Comparison of ENCODE assay signal across 22 cellular contexts in genomic region chr4:83504974-83505373, GRCh38. TPM values are rescaled to one million over a fixed set of nuclear protein-coding genes. Genes with fewer than 3 reads are reported as not detected.
A peak's percentile ranks its signal among the peaks of the same experiment; 100 is the strongest.
DNase-seq lines count a peak whose midpoint lies in the region; ATAC-seq, FAIRE-seq and TF ChIP-seq lines count a peak whose summit lies in the region.
"Had no signal": no experiment of that assay in that cellular context is flagged by ENCODE, and none has a peak within 500 bp of the region (broad histone marks: within the 10 kb centered on the region; RNA-seq: fewer than 3 reads in every experiment).

No MANE protein-coding gene starts in this region.

- H3K79me2 ChIP-seq in OCI-LY1 (ENCODE audit: insufficient read depth, low read length) (no peaks in the 10 kb centered on the region), trophoblast cell (ENCODE audit: control insufficient read depth, insufficient read depth, low read length, poor library complexity) (no peaks in the 10 kb centered on the region)

- H3K36me3 ChIP-seq in OCI-LY1 (ENCODE audit: insufficient read depth, low read length) (no peaks in the 10 kb centered on the region; the same call in 1 of the 2 replicates), trophoblast cell (ENCODE audit: control insufficient read depth in 1 of 2, insufficient read depth in 2 of 2, low read length in 2 of 2) (no peaks in the 10 kb centered on the region)
- H3K36me3 ChIP-seq: BLaER1 treated with 17β-estradiol and CSF1 and Interleukin-3, amounts not matched to agents 10 nM and 100 nM; Peyer's patch had no signal

- H3K9me3 ChIP-seq in OCI-LY1 (ENCODE audit: low read length): no peaks in the 10 kb centered on the region
- H3K9me3 ChIP-seq in trophoblast cell (ENCODE audit: insufficient read depth, low read depth, low read length): no peaks in the 10 kb centered on the region
- H3K9me3 ChIP-seq: Peyer's patch had no signal

- H3K9me3 Mint-ChIP-seq in activated naive CD8-positive, alpha-beta T cell treated with anti-CD3 and anti-CD28 coated beads for 36 hours: no peaks in the 10 kb centered on the region
- no peaks in the 10 kb centered on the region for H3K9me3 Mint-ChIP-seq in activated naive CD8-positive, alpha-beta T cell treated with anti-CD3 and anti-CD28 coated beads, Interleukin-2, amount 50 U/mL, for 24 hours
- no peaks in the 10 kb centered on the region for H3K9me3 Mint-ChIP-seq in effector memory CD8-positive, alpha-beta T cell
- H3K9me3 Mint-ChIP-seq: HFFc6 had no signal

- WGBS in trophoblast cell (ENCODE audit: extremely low coverage, insufficient coverage, insufficient read length): no CpG with 5 or more reads among the region's 10 CpGs

- H3K27ac Mint-ChIP-seq in activated naive CD8-positive, alpha-beta T cell treated with anti-CD3 and anti-CD28 coated beads for 36 hours: peak overlapping the region; percentile 42
- no peak overlapping the region for H3K27ac Mint-ChIP-seq in activated naive CD8-positive, alpha-beta T cell treated with anti-CD3 and anti-CD28 coated beads, Interleukin-2, amount 50 U/mL, for 24 hours
- peak overlapping the region in 1 of 2 donors; percentile 20 for H3K27ac Mint-ChIP-seq in effector memory CD8-positive, alpha-beta T cell
- H3K27ac Mint-ChIP-seq: HFFc6 had no signal

- no peak overlapping the region for H3K23ac ChIP-seq in trophoblast cell (ENCODE audit: low read length)

- H4K8ac ChIP-seq in trophoblast cell (ENCODE audit: low read depth, low read length): no peak overlapping the region

- H3K4me3 ChIP-seq in OCI-LY1 (ENCODE audit: low read depth, low read length, poor library complexity, severe bottlenecking) (no peak overlapping the region), trophoblast cell (ENCODE audit: low read depth, low read length) (no peak overlapping the region)
- H3K4me3 ChIP-seq: BLaER1 treated with 17β-estradiol and CSF1 and Interleukin-3, amounts not matched to agents 10 nM and 100 nM; GM12878; Peyer's patch had no signal

- no peaks in the 10 kb centered on the region for H3K79me1 ChIP-seq in trophoblast cell (ENCODE audit: low read length)

- H3K27me3 Mint-ChIP-seq in activated naive CD8-positive, alpha-beta T cell treated with anti-CD3 and anti-CD28 coated beads for 36 hours: no peaks in the 10 kb centered on the region
- no peaks in the 10 kb centered on the region for H3K27me3 Mint-ChIP-seq in activated naive CD8-positive, alpha-beta T cell treated with anti-CD3 and anti-CD28 coated beads, Interleukin-2, amount 50 U/mL, for 24 hours
- H3K27me3 Mint-ChIP-seq in effector memory CD8-positive, alpha-beta T cell: no peaks in the 10 kb centered on the region

- H3K27ac ChIP-seq in OCI-LY1 (ENCODE audit: low read depth, low read length, poor library complexity, severe bottlenecking) (no peak overlapping the region), trophoblast cell (ENCODE audit: low read depth, low read length) (no peak overlapping the region)
- H3K27ac ChIP-seq: BLaER1 treated with 17β-estradiol and CSF1 and Interleukin-3, amounts not matched to agents 10 nM and 100 nM; KMS-11; Peyer's patch had no signal

- H2BK120ac ChIP-seq in trophoblast cell (ENCODE audit: insufficient read depth, low read length, poor library complexity): no peak overlapping the region

- peaks cover 2% of the 10 kb centered on the region for H3K36me3 Mint-ChIP-seq in activated naive CD8-positive, alpha-beta T cell treated with anti-CD3 and anti-CD28 coated beads for 36 hours
- H3K36me3 Mint-ChIP-seq in activated naive CD8-positive, alpha-beta T cell treated with anti-CD3 and anti-CD28 coated beads, Interleukin-2, amount 50 U/mL, for 24 hours (ENCODE audit: low read depth): no peaks in the 10 kb centered on the region
- H3K36me3 Mint-ChIP-seq in effector memory CD8-positive, alpha-beta T cell (ENCODE audit: insufficient read depth): no peaks in the 10 kb centered on the region

- no peak for FAIRE-seq in GM19239 (lab: Jason Lieb, UNC)
- FAIRE-seq: GM12878 had no signal

- no peak for ATAC-seq in activated naive CD8-positive, alpha-beta T cell treated with anti-CD3 and anti-CD28 coated beads, Interleukin-2, amount 50 U/mL, for 24 hours
- peak; percentile 21 for ATAC-seq in effector memory CD8-positive, alpha-beta T cell (replicated peaks)
- ATAC-seq in HG03175 (IDR thresholded peaks at IDR 0.05; ENCODE audit: unreplicated experiment): no peak
- ATAC-seq: GM12878, Right ventricle myocardium inferior had no signal

- H2AK5ac ChIP-seq in trophoblast cell (ENCODE audit: low read length): no peak overlapping the region

- H3K4me1 ChIP-seq in OCI-LY1 (ENCODE audit: insufficient read depth, low read length, severe bottlenecking) (no peaks in the 10 kb centered on the region), trophoblast cell (ENCODE audit: control insufficient read depth in 1 of 2, insufficient read depth in 2 of 2, low read length in 2 of 2) (peaks cover 0 to 2% of the 10 kb centered on the region in 2 experiments)
- H3K4me1 ChIP-seq: Peyer's patch had no signal

- no peak overlapping the region for H4K12ac ChIP-seq in trophoblast cell (ENCODE audit: low read depth, low read length)

- H2AFZ ChIP-seq in OCI-LY1 (ENCODE audit: low read length) (peak overlapping the region; percentile 0; the same call in 1 of the 2 replicates), trophoblast cell (ENCODE audit: insufficient read depth, low read length, poor library complexity) (no peak overlapping the region)

- no peak overlapping the region for H2BK5ac ChIP-seq in trophoblast cell (ENCODE audit: low read depth, low read length, poor library complexity)

- H4K20me1 ChIP-seq in OCI-LY1 (ENCODE audit: insufficient read depth, low read length): no peaks in the 10 kb centered on the region
- H4K20me1 ChIP-seq: BLaER1 treated with 17β-estradiol and CSF1 and Interleukin-3, amounts not matched to agents 10 nM and 100 nM had no signal

- H3K9ac ChIP-seq in OCI-LY1 (ENCODE audit: low read length): no peak overlapping the region
- H3K9ac ChIP-seq in trophoblast cell (ENCODE audit: low read length): no peak overlapping the region
- H3K9ac ChIP-seq: BLaER1 treated with 17β-estradiol and CSF1 and Interleukin-3, amounts not matched to agents 10 nM and 100 nM; KMS-11 had no signal

- H3K27me3 ChIP-seq in OCI-LY1 (ENCODE audit: insufficient read depth, low read length): no peaks in the 10 kb centered on the region
- H3K27me3 ChIP-seq in trophoblast cell (ENCODE audit: insufficient read depth, low read length): no peaks in the 10 kb centered on the region
- H3K27me3 ChIP-seq: BLaER1 treated with 17β-estradiol and CSF1 and Interleukin-3, amounts not matched to agents 10 nM and 100 nM; Peyer's patch had no signal

- no peak overlapping the region for H3K14ac ChIP-seq in trophoblast cell (ENCODE audit: low read length)

- peaks cover 6% of the 10 kb centered on the region for H3K4me1 Mint-ChIP-seq in activated naive CD8-positive, alpha-beta T cell treated with anti-CD3 and anti-CD28 coated beads for 36 hours
- H3K4me1 Mint-ChIP-seq in activated naive CD8-positive, alpha-beta T cell treated with anti-CD3 and anti-CD28 coated beads, Interleukin-2, amount 50 U/mL, for 24 hours: peaks cover 7% of the 10 kb centered on the region
- peaks cover 3 to 4% of the 10 kb centered on the region in 2 donors for H3K4me1 Mint-ChIP-seq in effector memory CD8-positive, alpha-beta T cell (ENCODE audit: low read depth in 2 of 2)

- no peak overlapping the region for H3K4ac ChIP-seq in trophoblast cell (ENCODE audit: low read depth, low read length)

- no peak overlapping the region for H3K4me2 ChIP-seq in OCI-LY1 (ENCODE audit: low read length)
- no peak overlapping the region for H3K4me2 ChIP-seq in trophoblast cell (ENCODE audit: low read length)
- H3K4me2 ChIP-seq: KMS-11 had no signal

- H3K4me3 Mint-ChIP-seq in activated naive CD8-positive, alpha-beta T cell treated with anti-CD3 and anti-CD28 coated beads for 36 hours: no peak overlapping the region
- H3K4me3 Mint-ChIP-seq in activated naive CD8-positive, alpha-beta T cell treated with anti-CD3 and anti-CD28 coated beads, Interleukin-2, amount 50 U/mL, for 24 hours: no peak overlapping the region
- no peak overlapping the region for H3K4me3 Mint-ChIP-seq in effector memory CD8-positive, alpha-beta T cell
- H3K4me3 Mint-ChIP-seq: HFFc6 had no signal

- no peak overlapping the region for H2BK12ac ChIP-seq in trophoblast cell (ENCODE audit: low read length)

- H4K91ac ChIP-seq in trophoblast cell (ENCODE audit: low read depth, low read length): no peak overlapping the region

- H3K18ac ChIP-seq in trophoblast cell (ENCODE audit: low read length): no peak overlapping the region

- H3F3A ChIP-seq in OCI-LY1 (ENCODE audit: insufficient read depth, low read length): no peaks in the 10 kb centered on the region

- no peak for DNase-seq in activated naive CD8-positive, alpha-beta T cell treated with anti-CD3 and anti-CD28 coated beads for 36 hours
- DNase-seq in activated naive CD8-positive, alpha-beta T cell treated with anti-CD3 and anti-CD28 coated beads, Interleukin-2, amount 50 U/mL, for 24 hours: no peak
- DNase-seq in effector memory CD8-positive, alpha-beta T cell: no peak
- DNase-seq in trophoblast cell (peak; percentile 92 to 94), GM19239 (ENCODE audit: insufficient read length, low spot score) (no peak), DMS 273 (lab: John Stamatoyannopoulos, UW; ENCODE audit: unreplicated experiment) (no peak)
- DNase-seq: COR-L47, DMS153, GF-D8, H7, HFFc6, NCI-H1417, NCI-H187 treated with DMSO at 0.1 percent for 48 hours, NCI-H226, NCI-H524 treated with DMSO at 0.1 percent for 48 hours, Peyer's patch had no signal

- no peaks in the 10 kb centered on the region for H3K9me2 ChIP-seq in OCI-LY1 (ENCODE audit: low read depth, low read length)

- TF ChIP-seq CTCF in OCI-LY1 (IDR thresholded peaks at IDR 0.05; ENCODE audit: low read length): no peak

RNA-seq across cellular contexts. Expression of gene ABRAXAS1, which starts 20.1 kb away (rescaled TPM):
- total RNA-seq in activated naive CD8-positive, alpha-beta T cell treated with anti-CD3 and anti-CD28 coated beads for 36 hours: 10 to 100 TPM; 18.5 TPM
- 10.2 and 10.3 TPM in 2 replicates for polyA plus RNA-seq in trophoblast cell (2013)

RNA-seq across cellular contexts. Expression of gene GPAT3, which starts 30.9 kb away (rescaled TPM):
- 1 to 10 TPM; 2.5 to 2.8 TPM for total RNA-seq in activated naive CD8-positive, alpha-beta T cell treated with anti-CD3 and anti-CD28 coated beads for 36 hours
- 3.9 and 4.2 TPM in 2 replicates for polyA plus RNA-seq in trophoblast cell (2013)

RNA-seq across cellular contexts. Expression of gene MRPS18C, which starts 49.1 kb away (rescaled TPM):
- total RNA-seq in activated naive CD8-positive, alpha-beta T cell treated with anti-CD3 and anti-CD28 coated beads for 36 hours: 10 to 100 TPM; 85.5 to 86.8 TPM
- polyA plus RNA-seq in trophoblast cell (2013): 103 and 106 TPM in 2 replicates

RNA-seq across cellular contexts. Expression of gene HELQ, which starts 49.4 kb away (rescaled TPM):
- 10 to 100 TPM; 11.4 to 11.9 TPM for total RNA-seq in activated naive CD8-positive, alpha-beta T cell treated with anti-CD3 and anti-CD28 coated beads for 36 hours
- 6.3 and 6.6 TPM in 2 replicates for polyA plus RNA-seq in trophoblast cell (2013)

Comparison
In these comparisons a context has a peak if more than half of its experiments do, and no peak if none do; other contexts are left out.
1. DNase-seq: peak in trophoblast cell (2 of 2); none in activated naive CD8-positive, alpha-beta T cell treated with anti-CD3 and anti-CD28 coated beads for 36 hours (single experiment), activated naive CD8-positive, alpha-beta T cell treated with anti-CD3 and anti-CD28 coated beads, Interleukin-2, amount 50 U/mL, for 24 hours (single experiment), effector memory CD8-positive, alpha-beta T cell (0 of 3), GM19239 (single experiment) and DMS 273 (single experiment).